ENCODE assay signal across 1 cellular context in the genomic region with DNA sequence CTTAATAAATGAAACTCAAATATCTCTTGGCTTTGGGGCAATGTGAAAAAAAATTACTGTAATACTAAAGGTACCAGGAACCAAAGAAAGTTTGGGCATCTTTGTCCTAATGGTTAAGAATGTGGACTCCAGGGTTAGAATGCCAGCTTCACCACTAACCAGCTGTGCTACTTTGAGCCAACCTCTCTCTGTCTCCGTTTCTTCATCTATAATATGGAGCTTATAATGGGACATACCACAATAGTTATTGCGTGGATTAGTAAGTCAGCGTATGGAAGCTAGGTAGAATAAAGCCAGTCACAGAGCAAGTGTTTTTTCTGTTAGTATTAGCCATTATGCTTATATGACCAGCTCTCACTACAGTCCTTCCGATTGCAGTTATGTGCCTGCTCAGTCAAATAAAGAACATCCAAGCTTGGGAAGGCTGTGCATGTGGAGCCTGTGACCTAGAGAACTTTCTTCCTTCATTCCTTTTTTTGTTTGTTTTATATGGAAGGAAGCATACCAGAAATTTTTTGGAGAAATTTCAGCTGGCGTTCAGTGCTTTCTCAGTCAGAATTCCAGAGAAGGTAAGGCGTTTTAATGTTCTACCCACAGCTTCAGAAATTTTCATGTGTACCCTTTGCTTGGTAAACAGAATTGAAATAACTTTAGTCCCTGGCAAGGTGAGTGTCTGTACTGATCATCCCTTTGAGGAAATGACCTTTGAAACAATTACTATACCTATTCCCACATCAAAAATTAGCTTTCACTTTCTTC.
TF ChIP-seq lines count a peak whose summit lies in the region.

No MANE protein-coding gene starts in this region.

TF ChIP-seq in H1, 55 proteins besides CTCF, POLR2A, EP300 and RAD21:
- TF ChIP-seq EGR1 (IDR thresholded peaks at IDR 0.05; ENCODE audit: borderline replicate concordance, low read depth, low read length), result no peak
- TF ChIP-seq, protein P1, sequence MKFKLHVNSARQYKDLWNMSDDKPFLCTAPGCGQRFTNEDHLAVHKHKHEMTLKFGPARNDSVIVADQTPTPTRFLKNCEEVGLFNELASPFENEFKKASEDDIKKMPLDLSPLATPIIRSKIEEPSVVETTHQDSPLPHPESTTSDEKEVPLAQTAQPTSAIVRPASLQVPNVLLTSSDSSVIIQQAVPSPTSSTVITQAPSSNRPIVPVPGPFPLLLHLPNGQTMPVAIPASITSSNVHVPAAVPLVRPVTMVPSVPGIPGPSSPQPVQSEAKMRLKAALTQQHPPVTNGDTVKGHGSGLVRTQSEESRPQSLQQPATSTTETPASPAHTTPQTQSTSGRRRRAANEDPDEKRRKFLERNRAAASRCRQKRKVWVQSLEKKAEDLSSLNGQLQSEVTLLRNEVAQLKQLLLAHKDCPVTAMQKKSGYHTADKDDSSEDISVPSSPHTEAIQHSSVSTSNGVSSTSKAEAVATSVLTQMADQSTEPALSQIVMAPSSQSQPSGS (IDR thresholded peaks at IDR 0.05; ENCODE audit: low read length), result no peak
- no peak for TF ChIP-seq RBBP5 (IDR thresholded peaks at IDR 0.05; ENCODE audit: borderline replicate concordance, low read depth, low read length)
- TF ChIP-seq SIX5 (IDR thresholded peaks at IDR 0.05; ENCODE audit: low read depth, low read length), result no peak
- TF ChIP-seq GABPA (IDR thresholded peaks at IDR 0.05; ENCODE audit: borderline replicate concordance, insufficient read depth, low read length), result no peak
- TF ChIP-seq FOSL1 (IDR thresholded peaks at IDR 0.05; ENCODE audit: insufficient read depth, low read depth, low read length), result no peak
- TF ChIP-seq HDAC2 (IDR thresholded peaks at IDR 0.05; ENCODE audit: borderline replicate concordance in 1 of 2, low read depth in 2 of 2, low read length in 2 of 2), result no peak
- no peak for TF ChIP-seq HDAC6 (IDR thresholded peaks at IDR 0.05; ENCODE audit: low read depth, low read length)
- TF ChIP-seq CTBP2 (IDR thresholded peaks at IDR 0.05; ENCODE audit: borderline replicate concordance, insufficient read depth, insufficient read length, low read length), result no peak
- no peak for TF ChIP-seq KDM1A (IDR thresholded peaks at IDR 0.05; ENCODE audit: borderline replicate concordance, low read length)
- no peak for TF ChIP-seq KDM5A (IDR thresholded peaks at IDR 0.05; ENCODE audit: low read length)
- no peak for TF ChIP-seq YY1 (IDR thresholded peaks at IDR 0.05; ENCODE audit: low read depth, low read length)
- TF ChIP-seq SUZ12 (IDR thresholded peaks at IDR 0.05; ENCODE audit: low read length), result no peak
- no peak for TF ChIP-seq BACH1 (IDR thresholded peaks at IDR 0.05; ENCODE audit: low read length)
- no peak for TF ChIP-seq BCL11A (IDR thresholded peaks at IDR 0.05; ENCODE audit: low read depth in 2 of 2, low read length in 2 of 2)
- no peak for TF ChIP-seq TEAD4 (IDR thresholded peaks at IDR 0.05; ENCODE audit: low read depth, low read length)
TF ChIP-seq in H1: peak in this region for 0.
